ENCODE assay signal across 19 cellular contexts in the genomic region with DNA sequence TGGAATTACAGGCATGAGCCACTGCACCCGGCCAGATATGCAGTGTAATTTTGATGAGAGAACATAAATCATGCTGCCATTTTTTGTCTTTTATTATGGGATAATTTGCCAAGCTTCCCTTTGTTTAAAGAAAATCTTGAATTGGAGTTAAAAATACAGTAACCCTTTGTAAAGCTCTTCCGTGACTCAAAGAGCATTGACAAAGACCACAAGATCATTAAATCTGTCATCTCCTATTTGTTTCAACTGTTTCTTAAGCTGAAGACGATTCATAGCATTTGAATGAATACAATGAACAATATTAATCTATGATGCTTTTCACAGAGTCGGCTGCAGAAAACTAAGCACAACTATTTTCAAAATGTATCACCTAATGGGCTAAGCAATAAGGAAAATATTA.
"Had no signal": no experiment of that assay in that cellular context is flagged by ENCODE, and none has a peak within 500 bp of the region (broad histone marks: within the 10 kb centered on the region; RNA-seq: fewer than 3 reads in every experiment).

No MANE protein-coding gene starts in this region.

- H3K9me3 Mint-ChIP-seq: activated naive CD4-positive, alpha-beta T cell treated with anti-CD3 and anti-CD28 coated beads, Interleukin-2, amount 50 U/mL, for 24 hours; activated T-helper 1 cell treated with anti-CD3 and anti-CD28 coated beads, Interleukin-12 subunit alpha, Interleukin-12 subunit beta, Interleukin-2, Interleukin-4 antibody, amounts not matched to agents 30 ng/mL and 10 ng/mL and 1 ng/mL, durations not matched to agents 14 hours and 24 hours and 36 hours; effector memory CD8-positive, alpha-beta T cell; neural progenitor cell; stimulated activated naive B cell treated with anti-CD40 and anti-IgM and Interleukin-4, amounts not matched to agents 10 μg/mL and 1 μg/mL and 100 μg/mL, for 72 hours had no signal

- H3K27ac Mint-ChIP-seq: activated CD8-positive, alpha-beta T cell treated with anti-CD3 and anti-CD28 coated beads, Interleukin-2, amount 10 ng/mL, durations not matched to agents 7 days and 5 days; activated naive CD4-positive, alpha-beta T cell treated with anti-CD3 and anti-CD28 coated beads, Interleukin-2, amount 50 U/mL, for 24 hours; activated T-helper 1 cell treated with anti-CD3 and anti-CD28 coated beads, Interleukin-12 subunit alpha, Interleukin-12 subunit beta, Interleukin-2, Interleukin-4 antibody, amounts not matched to agents 30 ng/mL and 10 ng/mL and 1 ng/mL, durations not matched to agents 14 hours and 24 hours and 36 hours; effector memory CD8-positive, alpha-beta T cell; naive thymus-derived CD4-positive, alpha-beta T cell; neural progenitor cell; stimulated activated naive B cell treated with anti-CD40 and anti-IgM and Interleukin-4, amounts not matched to agents 10 μg/mL and 1 μg/mL and 100 μg/mL, for 72 hours had no signal

- DNase-seq: activated CD4-positive, alpha-beta T cell treated with anti-CD3 and anti-CD28 coated beads for 1 hour; activated CD4-positive, alpha-beta T cell treated with anti-CD3 and anti-CD28 coated beads, Interleukin-2, amount 50 U/mL, for 1 hour; activated CD8-positive, alpha-beta T cell treated with anti-CD3 and anti-CD28 coated beads, Interleukin-2, amount 10 ng/mL, durations not matched to agents 7 days and 5 days; activated gamma-delta T cell; central memory CD4-positive, alpha-beta T cell; colonic mucosa; dorsolateral prefrontal cortex; effector memory CD8-positive, alpha-beta T cell; glutamatergic neuron; left ventricle myocardium inferior; naive thymus-derived CD4-positive, alpha-beta T cell; sigmoid colon; stimulated activated CD4-positive, alpha-beta T cell treated with anti-CD3 and anti-CD28 coated beads, Interleukin-2, amount 100 ng/mL, for 48 hours; stimulated activated CD8-positive, alpha-beta memory T cell treated with anti-CD3 and anti-CD28 coated beads, Interleukin-4, amount 100 ng/mL, for 48 hours; stimulated activated naive B cell treated with anti-CD40 and anti-IgM and Interleukin-4, amounts not matched to agents 10 μg/mL and 1 μg/mL and 100 μg/mL, for 72 hours; trophoblast cell had no signal

- H3K4me3 Mint-ChIP-seq: activated CD8-positive, alpha-beta T cell treated with anti-CD3 and anti-CD28 coated beads, Interleukin-2, amount 10 ng/mL, durations not matched to agents 7 days and 5 days; activated naive CD4-positive, alpha-beta T cell treated with anti-CD3 and anti-CD28 coated beads, Interleukin-2, amount 50 U/mL, for 24 hours; activated T-helper 1 cell treated with anti-CD3 and anti-CD28 coated beads, Interleukin-12 subunit alpha, Interleukin-12 subunit beta, Interleukin-2, Interleukin-4 antibody, amounts not matched to agents 30 ng/mL and 10 ng/mL and 1 ng/mL, durations not matched to agents 14 hours and 24 hours and 36 hours; effector memory CD8-positive, alpha-beta T cell; naive thymus-derived CD4-positive, alpha-beta T cell; neural progenitor cell; stimulated activated naive B cell treated with anti-CD40 and anti-IgM and Interleukin-4, amounts not matched to agents 10 μg/mL and 1 μg/mL and 100 μg/mL, for 72 hours had no signal

- H3K36me3 Mint-ChIP-seq: activated naive CD4-positive, alpha-beta T cell treated with anti-CD3 and anti-CD28 coated beads, Interleukin-2, amount 50 U/mL, for 24 hours; neural progenitor cell had no signal

- ATAC-seq: activated CD8-positive, alpha-beta T cell treated with anti-CD3 and anti-CD28 coated beads, Interleukin-2, amount 10 ng/mL, durations not matched to agents 7 days and 5 days; effector memory CD8-positive, alpha-beta T cell; naive thymus-derived CD4-positive, alpha-beta T cell; stimulated activated naive B cell treated with anti-CD40 and anti-IgM and Interleukin-4, amounts not matched to agents 10 μg/mL and 1 μg/mL and 100 μg/mL, for 72 hours had no signal

- H3K4me1 Mint-ChIP-seq: activated naive CD4-positive, alpha-beta T cell treated with anti-CD3 and anti-CD28 coated beads, Interleukin-2, amount 50 U/mL, for 24 hours; neural progenitor cell; stimulated activated naive B cell treated with anti-CD40 and anti-IgM and Interleukin-4, amounts not matched to agents 10 μg/mL and 1 μg/mL and 100 μg/mL, for 72 hours had no signal
